Comparison of ENCODE assay signal across 1 cellular context in genomic region chr10:89645742-89646172, GRCh38.
TF ChIP-seq lines count a peak whose summit lies in the region.

No MANE protein-coding gene starts in this region.

TF ChIP-seq in K562, 482 proteins besides CTCF, POLR2A, EP300 and RAD21 (continued from another document and continues in another):
- TF ChIP-seq ZNF197 (CRISPR knock-in tag; IDR thresholded peaks at IDR 0.05; ENCODE audit: low read depth) (0 out of 2 replicates have a peak, but pooled peaks have one; percentile 36), ETV5 (CRISPR knock-in tag; IDR thresholded peaks at IDR 0.05; ENCODE audit: low read depth) (no peak), SIRT6 (IDR thresholded peaks at IDR 0.05; ENCODE audit: low read depth, low read length) (no peak), TFAM (CRISPR knock-in tag; conservative IDR thresholded peaks at IDR 0.05) (no peak), C11orf30 (IDR thresholded peaks at IDR 0.05; ENCODE audit: low read depth) (no peak), SETDB1 (IDR thresholded peaks at IDR 0.05; ENCODE audit: low read length) (no peak), ZNF740 (CRISPR knock-in tag; IDR thresholded peaks at IDR 0.05) (no peak), ZNF740 (tag; IDR thresholded peaks at IDR 0.05) (no peak), ZNF407 (IDR thresholded peaks at IDR 0.05; ENCODE audit: low read depth) (no peak), TAF7 (tag; IDR thresholded peaks at IDR 0.05) (no peak), TBP (optimal IDR thresholded peaks at IDR 0.05; ENCODE audit: low read depth, low read length) (no peak), ZNF431 (CRISPR knock-in tag; IDR thresholded peaks at IDR 0.05) (no peak), NBN (IDR thresholded peaks at IDR 0.05; ENCODE audit: low read depth) (no peak), CTCFL (IDR thresholded peaks at IDR 0.05; ENCODE audit: borderline replicate concordance, insufficient read depth, low read depth, low read length, poor library complexity, severe bottlenecking) (no peak), RB1 (IDR thresholded peaks at IDR 0.05; ENCODE audit: low read depth) (no peak), MEF2D (tag; conservative IDR thresholded peaks at IDR 0.05; ENCODE audit: low read depth) (no peak), BRF1 (IDR thresholded peaks at IDR 0.05; ENCODE audit: borderline replicate concordance, extremely low read depth, insufficient read length) (no peak), ZNF277 (CRISPR knock-in tag; IDR thresholded peaks at IDR 0.05; ENCODE audit: borderline replicate concordance) (no peak), E2F6 (IDR thresholded peaks at IDR 0.05; ENCODE audit: borderline replicate concordance in 1 of 2, extremely low read depth in 1 of 2, insufficient read depth in 1 of 2, insufficient read length in 1 of 2, low read depth in 1 of 2, low read length in 1 of 2, poor library complexity in 1 of 2, severe bottlenecking in 1 of 2) (peak in 1 of 2 experiments; percentile 18), TAL1 (IDR thresholded peaks at IDR 0.05) (no peak), ZNF282 (CRISPR knock-in tag; IDR thresholded peaks at IDR 0.05) (no peak), ELF2 (CRISPR knock-in tag; IDR thresholded peaks at IDR 0.05) (no peak), TCFL5 (CRISPR knock-in tag; conservative IDR thresholded peaks at IDR 0.05) (no peak), RBM14 (IDR thresholded peaks at IDR 0.05; ENCODE audit: borderline replicate concordance, insufficient read depth, low read depth, low read length) (no peak), ZC3H8 (IDR thresholded peaks at IDR 0.05) (no peak), TOE1 (IDR thresholded peaks at IDR 0.05; ENCODE audit: borderline replicate concordance) (0 out of 2 replicates have a peak, but pooled peaks have one; percentile 29), TOE1 (CRISPR knock-in tag; IDR thresholded peaks at IDR 0.05; ENCODE audit: borderline replicate concordance, low read depth) (no peak), BHLHE40 (IDR thresholded peaks at IDR 0.05; ENCODE audit: low read length) (no peak), PHF8 (IDR thresholded peaks at IDR 0.05; ENCODE audit: borderline replicate concordance, low read length) (no peak), ZNF274 (IDR thresholded peaks at IDR 0.05; ENCODE audit: borderline replicate concordance, low read depth, low read length) (no peak), MAFF (IDR thresholded peaks at IDR 0.05; ENCODE audit: low read length) (no peak), ZNF280B (CRISPR knock-in tag; IDR thresholded peaks at IDR 0.05) (no peak), ZNF224 (CRISPR knock-in tag; IDR thresholded peaks at IDR 0.05) (no peak), PRMT5 (CRISPR knock-in tag; IDR thresholded peaks at IDR 0.05) (no peak), POU5F1 (IDR thresholded peaks at IDR 0.05; ENCODE audit: borderline replicate concordance, low read depth, low read length, partially characterized antibody) (no peak), ZNF584 (CRISPR knock-in tag; IDR thresholded peaks at IDR 0.05; ENCODE audit: low read depth) (no peak), ZNF174 (CRISPR knock-in tag; IDR thresholded peaks at IDR 0.05) (no peak), USF1 (CRISPR knock-in tag; IDR thresholded peaks at IDR 0.05) (peak; percentile 69)
- TF ChIP-seq, protein P1, sequence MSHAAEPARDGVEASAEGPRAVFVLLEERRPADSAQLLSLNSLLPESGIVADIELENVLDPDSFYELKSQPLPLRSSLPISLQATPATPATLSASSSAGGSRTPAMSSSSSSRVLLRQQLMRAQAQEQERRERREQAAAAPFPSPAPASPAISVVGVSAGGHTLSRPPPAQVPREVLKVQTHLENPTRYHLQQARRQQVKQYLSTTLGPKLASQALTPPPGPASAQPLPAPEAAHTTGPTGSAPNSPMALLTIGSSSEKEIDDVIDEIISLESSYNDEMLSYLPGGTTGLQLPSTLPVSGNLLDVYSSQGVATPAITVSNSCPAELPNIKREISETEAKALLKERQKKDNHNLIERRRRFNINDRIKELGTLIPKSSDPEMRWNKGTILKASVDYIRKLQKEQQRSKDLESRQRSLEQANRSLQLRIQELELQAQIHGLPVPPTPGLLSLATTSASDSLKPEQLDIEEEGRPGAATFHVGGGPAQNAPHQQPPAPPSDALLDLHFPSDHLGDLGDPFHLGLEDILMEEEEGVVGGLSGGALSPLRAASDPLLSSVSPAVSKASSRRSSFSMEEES (CRISPR knock-in tag; IDR thresholded peaks at IDR 0.05) = peak; percentile 55
- TF ChIP-seq, protein P2, sequence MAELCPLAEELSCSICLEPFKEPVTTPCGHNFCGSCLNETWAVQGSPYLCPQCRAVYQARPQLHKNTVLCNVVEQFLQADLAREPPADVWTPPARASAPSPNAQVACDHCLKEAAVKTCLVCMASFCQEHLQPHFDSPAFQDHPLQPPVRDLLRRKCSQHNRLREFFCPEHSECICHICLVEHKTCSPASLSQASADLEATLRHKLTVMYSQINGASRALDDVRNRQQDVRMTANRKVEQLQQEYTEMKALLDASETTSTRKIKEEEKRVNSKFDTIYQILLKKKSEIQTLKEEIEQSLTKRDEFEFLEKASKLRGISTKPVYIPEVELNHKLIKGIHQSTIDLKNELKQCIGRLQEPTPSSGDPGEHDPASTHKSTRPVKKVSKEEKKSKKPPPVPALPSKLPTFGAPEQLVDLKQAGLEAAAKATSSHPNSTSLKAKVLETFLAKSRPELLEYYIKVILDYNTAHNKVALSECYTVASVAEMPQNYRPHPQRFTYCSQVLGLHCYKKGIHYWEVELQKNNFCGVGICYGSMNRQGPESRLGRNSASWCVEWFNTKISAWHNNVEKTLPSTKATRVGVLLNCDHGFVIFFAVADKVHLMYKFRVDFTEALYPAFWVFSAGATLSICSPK (IDR thresholded peaks at IDR 0.05; ENCODE audit: borderline replicate concordance) = no peak
- TF ChIP-seq, protein P3, sequence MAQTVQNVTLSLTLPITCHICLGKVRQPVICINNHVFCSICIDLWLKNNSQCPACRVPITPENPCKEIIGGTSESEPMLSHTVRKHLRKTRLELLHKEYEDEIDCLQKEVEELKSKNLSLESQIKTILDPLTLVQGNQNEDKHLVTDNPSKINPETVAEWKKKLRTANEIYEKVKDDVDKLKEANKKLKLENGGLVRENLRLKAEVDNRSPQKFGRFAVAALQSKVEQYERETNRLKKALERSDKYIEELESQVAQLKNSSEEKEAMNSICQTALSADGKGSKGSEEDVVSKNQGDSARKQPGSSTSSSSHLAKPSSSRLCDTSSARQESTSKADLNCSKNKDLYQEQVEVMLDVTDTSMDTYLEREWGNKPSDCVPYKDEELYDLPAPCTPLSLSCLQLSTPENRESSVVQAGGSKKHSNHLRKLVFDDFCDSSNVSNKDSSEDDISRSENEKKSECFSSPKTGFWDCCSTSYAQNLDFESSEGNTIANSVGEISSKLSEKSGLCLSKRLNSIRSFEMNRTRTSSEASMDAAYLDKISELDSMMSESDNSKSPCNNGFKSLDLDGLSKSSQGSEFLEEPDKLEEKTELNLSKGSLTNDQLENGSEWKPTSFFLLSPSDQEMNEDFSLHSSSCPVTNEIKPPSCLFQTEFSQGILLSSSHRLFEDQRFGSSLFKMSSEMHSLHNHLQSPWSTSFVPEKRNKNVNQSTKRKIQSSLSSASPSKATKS (CRISPR knock-in tag; IDR thresholded peaks at IDR 0.05) = no peak
